13 cellular contexts compared by ENCODE assay signal in the genomic region with DNA sequence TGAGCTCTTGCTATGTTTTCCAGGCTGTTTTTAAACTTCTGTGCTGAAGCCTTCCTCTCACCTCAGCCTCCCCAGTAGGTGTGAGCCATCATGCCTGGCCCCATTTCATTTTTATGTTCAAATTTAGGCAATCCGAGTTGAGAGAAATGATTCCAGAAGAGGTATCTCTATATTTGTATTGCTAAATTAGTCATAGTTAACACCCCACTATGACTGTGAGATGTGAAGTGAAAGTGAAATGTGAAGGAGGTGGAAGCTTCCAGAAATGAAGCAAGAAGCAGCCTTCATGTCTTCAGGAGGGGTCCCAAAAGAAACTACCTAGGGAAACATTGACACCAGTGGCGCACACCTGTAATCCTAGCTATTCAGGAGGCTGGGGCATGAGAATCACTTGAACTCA.
DNase-seq lines count a peak whose midpoint lies in the region; ATAC-seq and FAIRE-seq lines count a peak whose summit lies in the region.
"Had no signal": no experiment of that assay in that cellular context is flagged by ENCODE, and none has a peak within 500 bp of the region (broad histone marks: within the 10 kb centered on the region; RNA-seq: fewer than 3 reads in every experiment).

No MANE protein-coding gene starts in this region.

- DNase-seq in urothelium cell line (ENCODE audit: low spot score) (no peak), NCI-H526 (lab: John Stamatoyannopoulos, UW) (no peak), SKM-1 treated with dmso at 0.1 percent for 144 hours (lab: John Stamatoyannopoulos, UW; ENCODE audit: unreplicated experiment) (no peak), globus pallidus (ENCODE audit: low spot score) (no peak)
- DNase-seq: brain microvascular endothelial cell, NCI-H524 treated with DMSO at 0.1 percent for 48 hours, SJCRH30 had no signal

- no peak for FAIRE-seq in urothelium cell line (lab: Jason Lieb, UNC)

- ATAC-seq in GM18520 (IDR thresholded peaks at IDR 0.05; ENCODE audit: unreplicated experiment) = peak; percentile 72
- peak; percentile 61 for ATAC-seq in GM21423 (IDR thresholded peaks at IDR 0.05; ENCODE audit: unreplicated experiment)
- ATAC-seq in HG02981 (IDR thresholded peaks at IDR 0.05; ENCODE audit: unreplicated experiment) = peak; percentile 58
- peak; percentile 67 for ATAC-seq in HG03575 (IDR thresholded peaks at IDR 0.05; ENCODE audit: extremely low read depth, insufficient number of reproducible peaks, low FRiP score, unreplicated experiment)
- ATAC-seq: activated CD4-positive, CD25-positive, alpha-beta regulatory T cell treated with anti-CD3 and anti-CD28 coated beads, Interleukin-2, amount 50 U/mL, for 24 hours; HCT116 had no signal
